Comparison of ENCODE assay signal across 26 cellular contexts in the genomic region with DNA sequence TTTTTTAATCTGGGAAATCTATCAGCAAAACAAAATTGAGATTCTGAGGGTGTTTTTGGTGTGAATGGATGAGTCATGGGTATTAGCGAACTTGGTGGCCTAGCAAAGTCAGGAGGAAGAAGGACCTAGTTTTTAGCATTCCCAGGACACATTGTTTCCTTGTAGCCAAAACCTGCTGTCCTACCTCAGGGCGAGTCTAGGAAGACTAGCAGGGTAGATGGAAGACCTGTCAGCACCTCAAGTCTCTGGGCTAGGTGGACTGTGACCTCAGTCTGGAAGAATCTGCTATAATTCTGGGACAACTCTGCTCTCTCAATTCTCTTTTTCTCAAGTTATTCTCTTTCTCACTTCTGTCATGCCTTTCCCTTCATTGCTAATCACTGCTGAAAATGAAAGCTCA.
"Had no signal": no experiment of that assay in that cellular context is flagged by ENCODE, and none has a peak within 500 bp of the region (broad histone marks: within the 10 kb centered on the region; RNA-seq: fewer than 3 reads in every experiment).

No MANE protein-coding gene starts in this region.

- H3K36me3 ChIP-seq: left lung, lower lobe of right lung, ovary, right atrium auricular region, right lobe of liver, thyroid gland, transverse colon, upper lobe of left lung, vagina had no signal

- FAIRE-seq: keratinocyte had no signal

- H3K9me3 ChIP-seq: left lung, lower lobe of right lung, ovary, right atrium auricular region, right lobe of liver, testis, thyroid gland, transverse colon, upper lobe of left lung, vagina had no signal

- DNase-seq: hypothalamus; kidney glomerular epithelial cell; left colon; left lung; lower lobe of right lung; mammary epithelial cell; mesenchymal stem cell; naive B cell; natural killer cell; ovary; right lobe of liver; stimulated activated CD4-positive, alpha-beta T cell treated with anti-CD3 and anti-CD28 coated beads, Interleukin-1b, Interleukin-23, amount 100 ng/mL, for 48 hours; stimulated activated CD4-positive, alpha-beta T cell treated with anti-CD3 and anti-CD28 coated beads, Interleukin-2, amount 100 ng/mL, for 48 hours; stimulated activated CD4-positive, alpha-beta T cell treated with anti-CD3 and anti-CD28 coated beads, Interleukin-4, amount 100 ng/mL, for 4 hours; stimulated activated CD8-positive, alpha-beta memory T cell treated with anti-CD3 and anti-CD28 coated beads, Interleukin-4, amount 100 ng/mL, for 48 hours; stimulated activated naive CD4-positive, alpha-beta T cell treated with Interleukin-2 at 50 U/mL for 16 hours; stimulated activated naive CD8-positive, alpha-beta T cell treated with anti-CD3 and anti-CD28 coated beads, Interleukin-15, amount 100 ng/mL, for 72 hours; testis; thyroid gland; transverse colon; upper lobe of left lung had no signal

- H3K27ac ChIP-seq: left lung, lower lobe of right lung, ovary, right atrium auricular region, right lobe of liver, testis, thyroid gland, transverse colon, upper lobe of left lung, vagina had no signal

- H3K27me3 ChIP-seq: left lung, ovary, right atrium auricular region, right lobe of liver, testis, thyroid gland, transverse colon, upper lobe of left lung, vagina had no signal

- H3K4me3 ChIP-seq: left lung, lower lobe of right lung, ovary, right atrium auricular region, right lobe of liver, smooth muscle cell, testis, thyroid gland, transverse colon, upper lobe of left lung, vagina had no signal

- ATAC-seq: left colon; left lung; lower lobe of right lung; natural killer cell; right lobe of liver; stimulated activated memory B cell treated with anti-CD40 and anti-IgM and Interleukin-4, amounts not matched to agents 10 μg/mL and 1 μg/mL and 100 μg/mL, for 72 hours; stimulated activated naive CD8-positive, alpha-beta T cell treated with anti-CD3 and anti-CD28 coated beads, Interleukin-15, amount 100 ng/mL, for 72 hours had no signal

- H3K4me1 ChIP-seq: left lung, lower lobe of right lung, right atrium auricular region, right lobe of liver, testis, thyroid gland, transverse colon, upper lobe of left lung, vagina had no signal

- H3K4me2 ChIP-seq: smooth muscle cell had no signal
